8 cellular contexts compared by ENCODE assay signal in genomic region chr17:8436169-8436932, GRCh38. TPM values are rescaled to one million over a fixed set of nuclear protein-coding genes. Genes with fewer than 3 reads are reported as not detected.
DNase-seq lines count a peak whose midpoint lies in the region; ATAC-seq lines count a peak whose summit lies in the region.

No MANE protein-coding gene starts in this region.

- no peaks in the 10 kb centered on the region for H3K27me3 ChIP-seq in endocrine pancreas (ENCODE audit: control insufficient read depth, insufficient read depth, low read length)

- H3K36me3 ChIP-seq in endocrine pancreas (ENCODE audit: control insufficient read depth, insufficient read depth, low read length): peaks cover 2% of the 10 kb centered on the region
- H3K36me3 ChIP-seq in mesodermal cell (ENCODE audit: control insufficient read depth, insufficient read depth, low read length): peaks cover 27% of the 10 kb centered on the region

- peaks cover 4% of the 10 kb centered on the region for H3K4me1 ChIP-seq in endocrine pancreas (ENCODE audit: control insufficient read depth, insufficient read depth, low read length)
- no peaks in the 10 kb centered on the region for H3K4me1 ChIP-seq in mesodermal cell (ENCODE audit: control insufficient read depth, insufficient read depth, low read length, poor library complexity, severe bottlenecking)

- H3K9me3 ChIP-seq in endocrine pancreas (ENCODE audit: control insufficient read depth, low read length): no peaks in the 10 kb centered on the region
- no peaks in the 10 kb centered on the region for H3K9me3 ChIP-seq in mesodermal cell (ENCODE audit: control insufficient read depth, low read length)

- H3K4me3 ChIP-seq in endocrine pancreas (ENCODE audit: control insufficient read depth, insufficient read depth, low read length) (peak overlapping the region; percentile 98), mesodermal cell (ENCODE audit: extremely low read depth, insufficient read depth, low read length, poor library complexity, severe bottlenecking) (peak overlapping the region; percentile 94)

- H3K9ac ChIP-seq in endocrine pancreas (ENCODE audit: control insufficient read depth, insufficient read depth, low read length): peak overlapping the region; percentile 95

- DNase-seq in NCI-H524 (lab: John Stamatoyannopoulos, UW): peak; percentile 4 to 30
- no peak for DNase-seq in NCI-H524 treated with DMSO at 0.1 percent for 48 hours (lab: John Stamatoyannopoulos, UW)
- peak; percentile 19 for DNase-seq in NCI-H460 (ENCODE audit: extremely low read depth, low read depth)
- peak; percentile 85 for DNase-seq in activated CD8-positive, alpha-beta memory T cell treated with anti-CD3 and anti-CD28 coated beads for 24 hours
- DNase-seq in stimulated activated CD8-positive, alpha-beta memory T cell treated with anti-CD3 and anti-CD28 coated beads, Interleukin-15, amount 100 ng/mL, for 48 hours (ENCODE audit: low read depth in 2 of 2): peak; percentile 37 to 52

- WGBS in mesodermal cell (ENCODE audit: insufficient coverage in 2 of 2), 2 experiments: 0% methylated on average over 18 to 27 of the region's 44 CpGs

- H3K27ac ChIP-seq in mesodermal cell (ENCODE audit: low read depth, low read length, severe bottlenecking): peak overlapping the region; percentile 99

- peak; percentile 44 for ATAC-seq in HG02973 (IDR thresholded peaks at IDR 0.05; ENCODE audit: unreplicated experiment)

RNA-seq across cellular contexts. Expression of gene NDEL1, which starts 0.7 kb away (rescaled TPM):
- total RNA-seq in NCI-H460 (2014; rRNA removed; shearing (Covaris generic)): 46.7 and 63.1 TPM in 2 replicates
- 39.8 and 45.7 TPM in 2 replicates for polyA plus RNA-seq in NCI-H460 (2014; cell fraction: nucleus; rRNA removed)
- polyA plus RNA-seq in mesodermal cell (2013, experiment 1 of 2): 45.7 TPM
- 44.0 TPM for polyA plus RNA-seq in mesodermal cell (2013, experiment 2 of 2)

RNA-seq across cellular contexts. Expression of gene RNF222, which starts 38.7 kb away (rescaled TPM):
- not detected in 2 replicates for total RNA-seq in NCI-H460 (2014; rRNA removed; shearing (Covaris generic))
- polyA plus RNA-seq in NCI-H460 (2014; cell fraction: nucleus; rRNA removed): not detected in 2 replicates
- polyA plus RNA-seq in mesodermal cell (2013, experiment 1 of 2): not detected
- polyA plus RNA-seq in mesodermal cell (2013, experiment 2 of 2): not detected

RNA-seq across cellular contexts. Expression of gene RPL26, which starts 53.4 kb away (rescaled TPM):
- 7,995 and 8,048 TPM in 2 replicates for total RNA-seq in NCI-H460 (2014; rRNA removed; shearing (Covaris generic))
- 3,154 and 4,528 TPM in 2 replicates for polyA plus RNA-seq in NCI-H460 (2014; cell fraction: nucleus; rRNA removed)
- 2,672 TPM for polyA plus RNA-seq in mesodermal cell (2013, experiment 1 of 2)
- polyA plus RNA-seq in mesodermal cell (2013, experiment 2 of 2): 2,827 TPM
